In genomic region chr19:42088471-42089190, GRCh38 we compare ENCODE assay signal across 10 cellular contexts. TPM values are rescaled to one million over a fixed set of nuclear protein-coding genes. Genes with fewer than 3 reads are reported as not detected.
DNase-seq lines count a peak whose midpoint lies in the region; FAIRE-seq and TF ChIP-seq lines count a peak whose summit lies in the region.
"Had no signal": no experiment of that assay in that cellular context is flagged by ENCODE, and none has a peak within 500 bp of the region (broad histone marks: within the 10 kb centered on the region; RNA-seq: fewer than 3 reads in every experiment).

No MANE protein-coding gene starts in this region.

- H3K27ac ChIP-seq in OCI-LY7 (ENCODE audit: low read depth, low read length, poor library complexity, severe bottlenecking), result no peak overlapping the region
- H3K27ac ChIP-seq: prostate gland, SJCRH30 had no signal

- H3K4me2 ChIP-seq in OCI-LY7 (ENCODE audit: low read length), result 0 out of 2 replicates have a peak overlapping the region, but pooled peaks have one; percentile 2
- peak overlapping the region; percentile 68 for H3K4me2 ChIP-seq in skeletal muscle satellite cell (ENCODE audit: low read length)

- TF ChIP-seq CTCF in OCI-LY7 (conservative IDR thresholded peaks at IDR 0.05; ENCODE audit: low read length) (no peak), Caco-2 (IDR thresholded peaks at IDR 0.05; ENCODE audit: insufficient read depth in 1 of 2, low read depth in 1 of 2, low read length in 1 of 2, severe bottlenecking in 1 of 2, unreplicated experiment in 1 of 2) (no peak)

- no peaks in the 10 kb centered on the region for H3K9me3 Mint-ChIP-seq in Caco-2 (ENCODE audit: unreplicated experiment)

- peaks cover 5% of the 10 kb centered on the region for H3K4me1 Mint-ChIP-seq in Caco-2 (ENCODE audit: low read depth, unreplicated experiment)

- intact Hi-C loops in OCI-LY7 (cut with micrococcal nuclease; ENCODE audit: unreplicated experiment) (no loop called here), Caco-2 (cut with micrococcal nuclease; ENCODE audit: unreplicated experiment) (no loop called here)

- CTCF ChIA-PET in OCI-LY7 (lab: Charles Lee; ENCODE audit: unreplicated experiment), result no interaction called here
- CTCF ChIA-PET in Caco-2 (lab: Charles Lee), result no interaction called here

- POLR2A ChIA-PET in OCI-LY7 (lab: Charles Lee), result interaction anchor here (0.5 kb wide), 1 partner anchor 427 kb away, joined by 3 read pairs; no protein-coding TSS in a partner anchor
- POLR2A ChIA-PET in Caco-2 (lab: Charles Lee), result no interaction called here

- H4K20me1 ChIP-seq in OCI-LY7 (ENCODE audit: insufficient read depth, low read length), result no peaks in the 10 kb centered on the region

- peak overlapping the region; percentile 61 for H3K9ac ChIP-seq in skeletal muscle satellite cell (ENCODE audit: low read depth, low read length)

- no TSS peak for BruUV-seq in OCI-LY7 (replicated peaks; lab: Mats Ljungman, UMichigan)
- no TSS peak for BruUV-seq in Caco-2 (replicated peaks; lab: Mats Ljungman, UMichigan)

- H3K27me3 ChIP-seq in skeletal muscle satellite cell (ENCODE audit: control insufficient read depth, insufficient read depth, low read length), result no peaks in the 10 kb centered on the region
- no peaks in the 10 kb centered on the region for H3K27me3 ChIP-seq in Caco-2 (replicated peaks; ENCODE audit: control insufficient read depth, insufficient read depth, low read length)

- no peak overlapping the region for H3K4me3 Mint-ChIP-seq in Caco-2 (ENCODE audit: unreplicated experiment)

- no peak overlapping the region for H2AFZ ChIP-seq in OCI-LY7 (ENCODE audit: low read length)

- no peak overlapping the region for H3K27ac Mint-ChIP-seq in Caco-2 (ENCODE audit: unreplicated experiment)

- DNase-seq in GM12891 (ENCODE audit: insufficient read length, low spot score) (no peak), OCI-LY7 (ENCODE audit: low spot score) (no peak), fibroblast of gingiva (ENCODE audit: low read depth) (peak; percentile 33), NCI-H1417 (lab: John Stamatoyannopoulos, UW) (no peak), Ammon's horn (ENCODE audit: low spot score) (no peak), Caco-2 (no peak)
- DNase-seq in stimulated activated CD4-positive, alpha-beta T cell treated with anti-CD3 and anti-CD28 coated beads, Interleukin-2, amount 100 ng/mL, for 48 hours, result no peak
- DNase-seq: SJCRH30 had no signal

- no peaks in the 10 kb centered on the region for H3K79me2 ChIP-seq in OCI-LY7 (ENCODE audit: insufficient read depth, low read depth, low read length)

- TF ChIP-seq POLR2A in GM12891 (IDR thresholded peaks at IDR 0.05; ENCODE audit: low read depth, low read length), result no peak

- peak; percentile 65 for FAIRE-seq in GM12891 (lab: Jason Lieb, UNC)

- H3K4me1 ChIP-seq in OCI-LY7 (ENCODE audit: insufficient read depth, low read length, poor library complexity, severe bottlenecking) (peaks cover 35% of the 10 kb centered on the region), skeletal muscle satellite cell (ENCODE audit: control insufficient read depth, insufficient read depth, low read length) (peaks cover 20% of the 10 kb centered on the region), Caco-2 (no peaks in the 10 kb centered on the region)
- H3K4me1 ChIP-seq: prostate gland had no signal

- no peaks in the 10 kb centered on the region for H3K9me3 ChIP-seq in OCI-LY7 (ENCODE audit: low read length)
- H3K9me3 ChIP-seq in skeletal muscle satellite cell (replicated peaks; ENCODE audit: low read length), result no peaks in the 10 kb centered on the region
- no peaks in the 10 kb centered on the region for H3K9me3 ChIP-seq in Caco-2
- H3K9me3 ChIP-seq: prostate gland, SJCRH30 had no signal

- H3K27me3 Mint-ChIP-seq in Caco-2 (ENCODE audit: insufficient read depth, unreplicated experiment), result no peaks in the 10 kb centered on the region

- H3K36me3 ChIP-seq in OCI-LY7 (ENCODE audit: insufficient read depth, low read length), result peaks cover 43% of the 10 kb centered on the region
- no peaks in the 10 kb centered on the region for H3K36me3 ChIP-seq in skeletal muscle satellite cell (ENCODE audit: insufficient read depth, low read length)
- no peaks in the 10 kb centered on the region for H3K36me3 ChIP-seq in Caco-2 (ENCODE audit: control insufficient read depth, insufficient read depth, low read length)
- H3K36me3 ChIP-seq: prostate gland had no signal

- H3K9me2 ChIP-seq in OCI-LY7 (ENCODE audit: insufficient read depth, low read length), result no peaks in the 10 kb centered on the region

- H3K36me3 Mint-ChIP-seq in Caco-2 (ENCODE audit: insufficient read depth, unreplicated experiment), result peaks cover 16% of the 10 kb centered on the region

- H3K4me3 ChIP-seq in OCI-LY7 (ENCODE audit: low read depth, low read length, poor library complexity, severe bottlenecking) (no peak overlapping the region), skeletal muscle satellite cell (ENCODE audit: low read length) (peak overlapping the region; percentile 58), Caco-2 (ENCODE audit: low read depth, low read length) (no peak overlapping the region)
- H3K4me3 ChIP-seq: prostate gland, SJCRH30 had no signal

TF ChIP-seq in GM12891, 5 proteins besides CTCF, POLR2A, EP300 and RAD21:
- TF ChIP-seq POLR2AphosphoS5 (IDR thresholded peaks at IDR 0.05; ENCODE audit: low read depth, low read length) (no peak), SPI1 (IDR thresholded peaks at IDR 0.05; ENCODE audit: low read depth, low read length) (no peak), POU2F2 (IDR thresholded peaks at IDR 0.05; ENCODE audit: low read depth, low read length) (no peak), PAX5 (IDR thresholded peaks at IDR 0.05; ENCODE audit: insufficient read depth, low read length, severe bottlenecking) (no peak), TAF1 (IDR thresholded peaks at IDR 0.05; ENCODE audit: low read depth, low read length) (no peak)
TF ChIP-seq in GM12891: peak in this region for 0.

RNA-seq across cellular contexts. Expression of gene ZNF574, which starts 12.7 kb away (rescaled TPM):
- polyA plus RNA-seq in GM12891 (2012; ENCODE audit: low read depth, missing spikeins), result 6.1 TPM
- total RNA-seq in OCI-LY7 (2014; rRNA removed; shearing (Covaris generic)), result 18.5 and 29.3 TPM in 2 replicates
- 14.5 and 16.6 TPM in 2 replicates for total RNA-seq in OCI-LY7 (2022)
- total RNA-seq in skeletal muscle satellite cell (2012; rRNA removed), result 16.7 and 19.9 TPM in 2 replicates
- 22.4 and 22.7 TPM in 2 replicates for total RNA-seq in Caco-2 (2022)

RNA-seq across cellular contexts. Expression of gene GRIK5, which starts 18.6 kb away (rescaled TPM):
- 0.15 TPM for polyA plus RNA-seq in GM12891 (2012; ENCODE audit: low read depth, missing spikeins)
- total RNA-seq in OCI-LY7 (2014; rRNA removed; shearing (Covaris generic)), result 0.73 and 0.77 TPM in 2 replicates
- 1.1 and 1.3 TPM in 2 replicates for total RNA-seq in OCI-LY7 (2022)
- under 0.01 TPM in 2 replicates for total RNA-seq in skeletal muscle satellite cell (2012; rRNA removed)
- total RNA-seq in Caco-2 (2022), result 0.30 and 0.48 TPM in 2 replicates

RNA-seq across cellular contexts. Expression of gene POU2F2, which starts 43.6 kb away (rescaled TPM):
- 33.8 TPM for polyA plus RNA-seq in GM12891 (2012; ENCODE audit: low read depth, missing spikeins)
- 28.6 and 33.5 TPM in 2 replicates for total RNA-seq in OCI-LY7 (2014; rRNA removed; shearing (Covaris generic))
- total RNA-seq in OCI-LY7 (2022) (59.5 and 66.5 TPM in 2 replicates), Caco-2 (2022) (0.95 and 1.5 TPM in 2 replicates)
- under 0.01 and 0.51 TPM in 2 replicates for total RNA-seq in skeletal muscle satellite cell (2012; rRNA removed)

Comparison
In these comparisons a context has a peak if more than half of its experiments do, and no peak if none do; other contexts are left out.
1. RNA of gene POU2F2, which starts 43.6 kb away (total RNA-seq): 28.6 to 66.5 TPM in OCI-LY7; 0.95 to 1.5 TPM in Caco-2; every median in the first group is over 10 times any median in the second.